Comparison of ENCODE assay signal across 21 cellular contexts in the genomic region with DNA sequence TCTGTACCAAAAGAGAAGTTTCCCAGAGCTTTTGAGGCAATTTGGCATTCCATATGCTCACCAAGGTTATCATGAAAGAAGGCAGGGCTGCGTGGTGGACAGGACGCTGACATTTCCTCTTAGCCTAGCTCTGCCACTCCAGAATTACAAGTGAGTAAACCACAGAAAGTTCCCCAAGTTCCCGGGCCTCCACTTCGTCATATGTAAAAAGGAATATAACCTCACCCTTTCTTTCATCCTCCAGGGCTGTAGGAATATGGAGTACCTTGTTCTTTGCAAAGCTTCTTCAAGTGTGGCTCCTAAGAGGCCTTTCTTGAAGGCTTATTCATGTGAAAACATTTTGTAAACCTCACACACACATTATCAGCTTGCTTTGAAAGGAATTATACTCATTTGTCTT.
"Had no signal": no experiment of that assay in that cellular context is flagged by ENCODE, and none has a peak within 500 bp of the region (broad histone marks: within the 10 kb centered on the region; RNA-seq: fewer than 3 reads in every experiment).

No MANE protein-coding gene starts in this region.

- H3K27me3 ChIP-seq: foreskin keratinocyte, pancreas, right lobe of liver, testis had no signal

- H3K36me3 ChIP-seq: left ventricle myocardium inferior, pancreas, right lobe of liver had no signal

- H3K4me3 Mint-ChIP-seq: activated naive CD4-positive, alpha-beta T cell treated with anti-CD3 and anti-CD28 coated beads, Interleukin-2, amount 10 ng/mL, durations not matched to agents 7 days and 5 days; activated naive CD8-positive, alpha-beta T cell treated with anti-CD3 and anti-CD28 coated beads, Interleukin-2, amount 50 U/mL, for 24 hours; naive thymus-derived CD8-positive, alpha-beta T cell; stimulated activated effector memory CD8-positive, alpha-beta T cell treated with anti-CD3 and anti-CD28 coated beads, Interleukin-12 subunit alpha, Interleukin-12 subunit beta, amount 100 ng/mL, for 72 hours had no signal

- DNase-seq: activated CD4-positive, alpha-beta T cell treated with anti-CD3 and anti-CD28 coated beads for 1 hour; activated CD8-positive, alpha-beta memory T cell treated with anti-CD3 and anti-CD28 coated beads for 24 hours; activated CD8-positive, alpha-beta memory T cell treated with anti-CD3 and anti-CD28 coated beads, Interleukin-2, amount 50 U/mL, for 48 hours; activated effector memory CD4-positive, alpha-beta T cell treated with Interleukin-2 at 50 U/mL for 16 hours; activated naive CD4-positive, alpha-beta T cell treated with anti-CD3 and anti-CD28 coated beads, Interleukin-2, amount 10 ng/mL, durations not matched to agents 7 days and 5 days; activated naive CD8-positive, alpha-beta T cell treated with anti-CD3 and anti-CD28 coated beads, Interleukin-2, amount 50 U/mL, for 24 hours; activated T-cell treated with anti-CD3 and anti-CD28 coated beads, Interleukin-2, amount 50 U/mL, for 48 hours; aorta; foreskin keratinocyte; left ventricle myocardium inferior; mesendoderm; naive thymus-derived CD8-positive, alpha-beta T cell; pancreas; right lobe of liver; small intestine; stimulated activated CD4-positive, alpha-beta T cell treated with anti-CD3 and anti-CD28 coated beads, Interleukin-4, amount 100 ng/mL, for 24 hours; SW 1271; T-helper 2 cell; testis had no signal

- H3K36me3 Mint-ChIP-seq: activated naive CD4-positive, alpha-beta T cell treated with anti-CD3 and anti-CD28 coated beads, Interleukin-2, amount 10 ng/mL, durations not matched to agents 7 days and 5 days; naive thymus-derived CD8-positive, alpha-beta T cell; stimulated activated effector memory CD8-positive, alpha-beta T cell treated with anti-CD3 and anti-CD28 coated beads, Interleukin-12 subunit alpha, Interleukin-12 subunit beta, amount 100 ng/mL, for 72 hours had no signal

- H3K27me3 Mint-ChIP-seq: activated naive CD4-positive, alpha-beta T cell treated with anti-CD3 and anti-CD28 coated beads, Interleukin-2, amount 10 ng/mL, durations not matched to agents 7 days and 5 days had no signal

- H3K27ac Mint-ChIP-seq: activated naive CD4-positive, alpha-beta T cell treated with anti-CD3 and anti-CD28 coated beads, Interleukin-2, amount 10 ng/mL, durations not matched to agents 7 days and 5 days; activated naive CD8-positive, alpha-beta T cell treated with anti-CD3 and anti-CD28 coated beads, Interleukin-2, amount 50 U/mL, for 24 hours; naive thymus-derived CD8-positive, alpha-beta T cell; stimulated activated effector memory CD8-positive, alpha-beta T cell treated with anti-CD3 and anti-CD28 coated beads, Interleukin-12 subunit alpha, Interleukin-12 subunit beta, amount 100 ng/mL, for 72 hours had no signal

- H3K4me3 ChIP-seq: left ventricle myocardium inferior, pancreas, right lobe of liver, testis had no signal

- H3K9me3 Mint-ChIP-seq: activated naive CD4-positive, alpha-beta T cell treated with anti-CD3 and anti-CD28 coated beads, Interleukin-2, amount 10 ng/mL, durations not matched to agents 7 days and 5 days had no signal

- H3K27ac ChIP-seq: foreskin keratinocyte, left ventricle myocardium inferior, pancreas, right lobe of liver, testis, VCaP had no signal

- H3K9me3 ChIP-seq: left ventricle myocardium inferior, pancreas, right lobe of liver, testis had no signal

- H3K4me1 Mint-ChIP-seq: activated naive CD4-positive, alpha-beta T cell treated with anti-CD3 and anti-CD28 coated beads, Interleukin-2, amount 10 ng/mL, durations not matched to agents 7 days and 5 days; activated naive CD8-positive, alpha-beta T cell treated with anti-CD3 and anti-CD28 coated beads, Interleukin-2, amount 50 U/mL, for 24 hours; stimulated activated effector memory CD8-positive, alpha-beta T cell treated with anti-CD3 and anti-CD28 coated beads, Interleukin-12 subunit alpha, Interleukin-12 subunit beta, amount 100 ng/mL, for 72 hours had no signal

- H3K4me1 ChIP-seq: foreskin keratinocyte, left ventricle myocardium inferior, pancreas, right lobe of liver, testis had no signal

- ATAC-seq: activated naive CD8-positive, alpha-beta T cell treated with anti-CD3 and anti-CD28 coated beads, Interleukin-2, amount 50 U/mL, for 24 hours; foreskin keratinocyte; naive thymus-derived CD8-positive, alpha-beta T cell; pancreas; right lobe of liver; stimulated activated effector memory CD8-positive, alpha-beta T cell treated with anti-CD3 and anti-CD28 coated beads, Interleukin-12 subunit alpha, Interleukin-12 subunit beta, amount 100 ng/mL, for 72 hours had no signal
